Comparison of ENCODE assay signal across 1 cellular context in the genomic region with DNA sequence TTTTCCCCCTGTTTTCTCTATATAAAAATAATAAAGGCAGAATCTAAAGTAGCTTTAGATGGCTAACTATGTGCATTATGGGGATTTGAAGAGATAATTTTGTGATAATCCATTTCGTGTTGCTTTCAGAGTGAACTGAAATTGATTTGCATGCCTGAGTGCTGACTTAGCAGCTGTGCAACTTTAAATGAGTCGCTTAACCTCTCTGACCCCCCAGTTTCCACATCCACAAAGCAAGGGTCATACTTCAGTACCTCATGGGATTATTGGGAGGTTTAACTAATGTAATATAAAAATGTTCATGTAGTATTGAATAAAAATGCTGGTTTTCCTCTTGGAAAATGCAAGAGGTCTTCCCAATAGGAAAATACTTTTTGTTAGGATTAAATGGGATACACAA.
TF ChIP-seq lines count a peak whose summit lies in the region.

No MANE protein-coding gene starts in this region.

TF ChIP-seq in WTC11, 78 proteins besides CTCF, POLR2A, EP300 and RAD21 (continued from another document):
- TF ChIP-seq, protein P1, sequence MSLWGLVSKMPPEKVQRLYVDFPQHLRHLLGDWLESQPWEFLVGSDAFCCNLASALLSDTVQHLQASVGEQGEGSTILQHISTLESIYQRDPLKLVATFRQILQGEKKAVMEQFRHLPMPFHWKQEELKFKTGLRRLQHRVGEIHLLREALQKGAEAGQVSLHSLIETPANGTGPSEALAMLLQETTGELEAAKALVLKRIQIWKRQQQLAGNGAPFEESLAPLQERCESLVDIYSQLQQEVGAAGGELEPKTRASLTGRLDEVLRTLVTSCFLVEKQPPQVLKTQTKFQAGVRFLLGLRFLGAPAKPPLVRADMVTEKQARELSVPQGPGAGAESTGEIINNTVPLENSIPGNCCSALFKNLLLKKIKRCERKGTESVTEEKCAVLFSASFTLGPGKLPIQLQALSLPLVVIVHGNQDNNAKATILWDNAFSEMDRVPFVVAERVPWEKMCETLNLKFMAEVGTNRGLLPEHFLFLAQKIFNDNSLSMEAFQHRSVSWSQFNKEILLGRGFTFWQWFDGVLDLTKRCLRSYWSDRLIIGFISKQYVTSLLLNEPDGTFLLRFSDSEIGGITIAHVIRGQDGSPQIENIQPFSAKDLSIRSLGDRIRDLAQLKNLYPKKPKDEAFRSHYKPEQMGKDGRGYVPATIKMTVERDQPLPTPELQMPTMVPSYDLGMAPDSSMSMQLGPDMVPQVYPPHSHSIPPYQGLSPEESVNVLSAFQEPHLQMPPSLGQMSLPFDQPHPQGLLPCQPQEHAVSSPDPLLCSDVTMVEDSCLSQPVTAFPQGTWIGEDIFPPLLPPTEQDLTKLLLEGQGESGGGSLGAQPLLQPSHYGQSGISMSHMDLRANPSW (CRISPR knock-in tag; conservative IDR thresholded peaks at IDR 0.05; ENCODE audit: low read depth), result no peak
- TF ChIP-seq ZNF121 (CRISPR knock-in tag; IDR thresholded peaks at IDR 0.05), result no peak
- TF ChIP-seq FOXP1 (CRISPR knock-in tag; IDR thresholded peaks at IDR 0.05; ENCODE audit: borderline replicate concordance), result no peak
- TF ChIP-seq JUN (CRISPR knock-in tag; IDR thresholded peaks at IDR 0.05), result no peak
- TF ChIP-seq NFYB (CRISPR knock-in tag; conservative IDR thresholded peaks at IDR 0.05; ENCODE audit: low read depth), result no peak
- no peak for TF ChIP-seq TCF7 (CRISPR knock-in tag; IDR thresholded peaks at IDR 0.05; ENCODE audit: low read depth)
- no peak for TF ChIP-seq PRDM15 (CRISPR knock-in tag; IDR thresholded peaks at IDR 0.05)
